8 cellular contexts compared by ENCODE assay signal in genomic region chr16:1308977-1309885, GRCh38. TPM values are rescaled to one million over a fixed set of nuclear protein-coding genes. Genes with fewer than 3 reads are reported as not detected.
DNase-seq lines count a peak whose midpoint lies in the region; ATAC-seq, FAIRE-seq and TF ChIP-seq lines count a peak whose summit lies in the region.

Gene UBE2I (plus strand): TSS chr16:1309636. CDS start chr16:1314031, 4,395 bp downstream.

- H3K4me2 ChIP-seq in HepG2 (ENCODE audit: low read depth, low read length) = peak within 1 kb of the TSS; percentile 95

- peak within 1 kb of the TSS; percentile 95 to 98 for H3K4me3 Mint-ChIP-seq in CD14-positive monocyte

- TF ChIP-seq EP300 in HepG2 (IDR thresholded peaks at IDR 0.05; ENCODE audit: low read depth in 2 of 2, low read length in 2 of 2) (no peak), HepG2 (CRISPR knock-in tag; IDR thresholded peaks at IDR 0.05; ENCODE audit: borderline replicate concordance) (no peak)

- TF ChIP-seq RAD21 in HepG2 (CRISPR knock-in tag; IDR thresholded peaks at IDR 0.05) = no peak

- FAIRE-seq in HepG2 (lab: Jason Lieb, UNC) = peak; percentile 86

- ATAC-seq in GM19397 (IDR thresholded peaks at IDR 0.05; ENCODE audit: unreplicated experiment) = peak; percentile 54
- ATAC-seq in HG03571 (IDR thresholded peaks at IDR 0.05; ENCODE audit: unreplicated experiment) = peak; percentile 52
- ATAC-seq in HepG2 = peak; percentile 70

- no peaks in the 10 kb centered on the region for H3K9me3 ChIP-seq in HepG2 (ENCODE audit: low read length)

- no TSS peak for BruUV-seq in HepG2 (replicated peaks; lab: Mats Ljungman, UMichigan)

- TF ChIP-seq CTCF in CD14-positive monocyte (IDR thresholded peaks at IDR 0.05) (no peak), HepG2 (CRISPR knock-in tag; IDR thresholded peaks at IDR 0.05) (no peak)

- peak within 1 kb of the TSS; percentile 90 for H2AFZ ChIP-seq in HepG2 (ENCODE audit: low read length)

- H3K4me3 ChIP-seq in HepG2 (replicated peaks in 1 of 3; ENCODE audit: insufficient read depth in 1 of 3, low read depth in 2 of 3, low read length in 3 of 3) = peak within 1 kb of the TSS; percentile 83 to 97 (median 91)

- peak in 1 of 2 experiments; percentile 71; a peak in 3 of 4 replicates for TF ChIP-seq POLR2A in HepG2 (IDR thresholded peaks at IDR 0.05; ENCODE audit: insufficient read depth in 1 of 2, low read depth in 2 of 2, low read length in 2 of 2)

- H3K27me3 Mint-ChIP-seq in CD14-positive monocyte (ENCODE audit: low read depth in 3 of 3) = no peaks in the 10 kb centered on the region

- H3K79me2 ChIP-seq in HepG2 (ENCODE audit: insufficient read depth, low read length) = peaks cover 44% of the 10 kb centered on the region

- H3K36me3 Mint-ChIP-seq in CD14-positive monocyte = peaks cover 5 to 17% of the 10 kb centered on the region in 2 donors

- peaks cover 46% of the 10 kb centered on the region for H3K4me1 ChIP-seq in HepG2 (ENCODE audit: insufficient read depth, low read length)

- peak within 1 kb of the TSS; percentile 96 to 100 (median 99) for H3K27ac Mint-ChIP-seq in CD14-positive monocyte

- no peaks in the 10 kb centered on the region; a peak in 2 of 5 replicates for H3K27me3 ChIP-seq in HepG2 (ENCODE audit: control insufficient read depth in 1 of 2, insufficient read depth in 2 of 2, low read length in 2 of 2)

- H3K36me3 ChIP-seq in HepG2 (replicated peaks in 1 of 2; ENCODE audit: control insufficient read depth in 1 of 2, insufficient read depth in 2 of 2, low read length in 2 of 2) = peaks cover 9 to 21% of the 10 kb centered on the region in 2 experiments; a peak in 4 of 5 replicates

- 0% methylated on average over 2 of the region's 117 CpGs for WGBS in HepG2 (ENCODE audit: low lambda C conversion rate)

- H3K9me3 Mint-ChIP-seq in CD14-positive monocyte = peaks cover 0 to 2% (median 0%) of the 10 kb centered on the region in 7 donors

- CTCF ChIA-PET in HepG2 (lab: Yijun Ruan, JAX; ENCODE audit: low intra/inter-chr PET ratio, low total read pairs) = no interaction called here

- peaks cover 42% of the 10 kb centered on the region for H4K20me1 ChIP-seq in HepG2 (ENCODE audit: insufficient read depth, low read length)

- intact Hi-C loops in CD14-positive monocyte (cut with micrococcal nuclease) (loop anchor here in 1 of 2 donors (10.0 kb wide), 1 partner anchor 106 kb away; the partner anchor contains the start of gene UNKL), HepG2 (cut with micrococcal nuclease; ENCODE audit: unreplicated experiment) (no loop called here)

- H3K27ac ChIP-seq in HepG2 (ENCODE audit: extremely low read length, insufficient read depth, low read length) = peak within 1 kb of the TSS; percentile 100

- POLR2A ChIA-PET in HepG2 (lab: Yijun Ruan, JAX) = interaction anchor here (0.8 to 1.6 kb wide), 5 partner anchors 9 to 34 kb away, joined by 3 to 7 read pairs (median 5); no protein-coding TSS in a partner anchor

- peaks cover 38% of the 10 kb centered on the region for H3K4me1 Mint-ChIP-seq in CD14-positive monocyte

- H3K9ac ChIP-seq in HepG2 (ENCODE audit: insufficient read depth, low read depth, low read length) = peak within 1 kb of the TSS; percentile 100

- in situ Hi-C loops in HepG2 (cut with HindIII; ENCODE audit: extremely low pct_ligation_motif_present, low pct_unique_long_range_greater_than_20kb) = no loop called here

- DNase-seq in CD14-positive monocyte (ENCODE audit: low spot score) (peak; percentile 97), NCI-H82 (lab: John Stamatoyannopoulos, UW) (peak; percentile 98), dermis blood vessel endothelial cell (peak; percentile 99), HepG2 (ENCODE audit: low spot score) (peak; percentile 93)
- peak; percentile 97 to 98 for DNase-seq in activated CD4-positive, alpha-beta T cell treated with anti-CD3 and anti-CD28 coated beads, Interleukin-2, amount 50 U/mL, for 48 hours
- peak; percentile 98 for DNase-seq in stimulated activated CD4-positive, alpha-beta T cell treated with anti-CD3 and anti-CD28 coated beads, Interleukin-2, amount 100 ng/mL, for 48 hours

TF ChIP-seq in HepG2, 621 proteins besides CTCF, POLR2A, EP300 and RAD21 (continues in another document):
- peak; percentile 97 for TF ChIP-seq ZNF737 (CRISPR knock-in tag; IDR thresholded peaks at IDR 0.05; ENCODE audit: borderline replicate concordance)
- TF ChIP-seq GATAD1 (CRISPR knock-in tag; IDR thresholded peaks at IDR 0.05) = peak; percentile 61
- no peak for TF ChIP-seq FOXM1 (CRISPR knock-in tag; IDR thresholded peaks at IDR 0.05)
- no peak for TF ChIP-seq ZNF251 (CRISPR knock-in tag; IDR thresholded peaks at IDR 0.05)
- no peak for TF ChIP-seq AGO1 (IDR thresholded peaks at IDR 0.05; ENCODE audit: low read depth, low read length, poor library complexity, severe bottlenecking)
- no peak for TF ChIP-seq ZNF549 (CRISPR knock-in tag; IDR thresholded peaks at IDR 0.05)
- peak; percentile 70 for TF ChIP-seq PHF21A (CRISPR knock-in tag; IDR thresholded peaks at IDR 0.05)
- TF ChIP-seq CENPT (CRISPR knock-in tag; IDR thresholded peaks at IDR 0.05; ENCODE audit: low read depth) = no peak
- TF ChIP-seq FOXK1 (CRISPR knock-in tag; IDR thresholded peaks at IDR 0.05; ENCODE audit: borderline replicate concordance, low read depth) = 0 out of 2 replicates have a peak, but pooled peaks have one; percentile 67
- TF ChIP-seq ZNF672 (CRISPR knock-in tag; IDR thresholded peaks at IDR 0.05) = no peak
- peak; percentile 60; the same call in 1 of the 2 replicates for TF ChIP-seq WIZ (CRISPR knock-in tag; IDR thresholded peaks at IDR 0.05)
- TF ChIP-seq ZNF891 (CRISPR knock-in tag; IDR thresholded peaks at IDR 0.05) = peak; percentile 94; the same call in 1 of the 2 replicates
- TF ChIP-seq ZBTB38 (CRISPR knock-in tag; IDR thresholded peaks at IDR 0.05) = no peak
- no peak for TF ChIP-seq ZNF572 (CRISPR knock-in tag; IDR thresholded peaks at IDR 0.05)
- TF ChIP-seq POLR2AphosphoS2 (IDR thresholded peaks at IDR 0.05; ENCODE audit: low read depth, low read length) = no peak
- peak; percentile 57; the same call in 1 of the 2 replicates for TF ChIP-seq NFKBIZ (CRISPR knock-in tag; IDR thresholded peaks at IDR 0.05)
- TF ChIP-seq MBNL3 (CRISPR knock-in tag; conservative IDR thresholded peaks at IDR 0.05) = no peak
- TF ChIP-seq ARNTL (CRISPR knock-in tag; IDR thresholded peaks at IDR 0.05) = 0 out of 2 replicates have a peak, but pooled peaks have one; percentile 69
- no peak for TF ChIP-seq ZNF652 (CRISPR knock-in tag; IDR thresholded peaks at IDR 0.05; ENCODE audit: borderline replicate concordance, low read depth)
- TF ChIP-seq ZNF44 (CRISPR knock-in tag; IDR thresholded peaks at IDR 0.05) = no peak
- TF ChIP-seq ZNF337 (CRISPR knock-in tag; IDR thresholded peaks at IDR 0.05; ENCODE audit: borderline replicate concordance, low read depth) = 0 out of 2 replicates have a peak, but pooled peaks have one; percentile 62
- peak; percentile 84 for TF ChIP-seq ZNF317 (CRISPR knock-in tag; IDR thresholded peaks at IDR 0.05)
- TF ChIP-seq ZNF768 (CRISPR knock-in tag; IDR thresholded peaks at IDR 0.05) = peak; percentile 64; the same call in 1 of the 2 replicates
- no peak for TF ChIP-seq EEA1 (CRISPR knock-in tag; IDR thresholded peaks at IDR 0.05; ENCODE audit: borderline replicate concordance)
- no peak; the same call in 1 of the 2 replicates for TF ChIP-seq ZNF550 (CRISPR knock-in tag; IDR thresholded peaks at IDR 0.05; ENCODE audit: borderline replicate concordance)
- no peak for TF ChIP-seq ZMAT5 (CRISPR knock-in tag; IDR thresholded peaks at IDR 0.05; ENCODE audit: borderline replicate concordance, low read depth)
- peak; percentile 19; the same call in 1 of the 2 replicates for TF ChIP-seq KDM4B (CRISPR knock-in tag; IDR thresholded peaks at IDR 0.05)
- TF ChIP-seq ZNF326 (CRISPR knock-in tag; IDR thresholded peaks at IDR 0.05; ENCODE audit: borderline replicate concordance) = no peak
- TF ChIP-seq ZNF598 (CRISPR knock-in tag; IDR thresholded peaks at IDR 0.05; ENCODE audit: borderline replicate concordance) = peak; percentile 90; the same call in 1 of the 2 replicates
- no peak for TF ChIP-seq ZNF761 (CRISPR knock-in tag; conservative IDR thresholded peaks at IDR 0.05)
- peak; percentile 94 for TF ChIP-seq IKZF4 (CRISPR knock-in tag; IDR thresholded peaks at IDR 0.05; ENCODE audit: borderline replicate concordance, low read depth, not compliant biosample characterization)

RNA-seq across cellular contexts. Expression of gene UBE2I, which starts in this region (rescaled TPM):
- polyA plus RNA-seq in CD14-positive monocyte (10 to 100 TPM; 76.8 to 88.8 TPM), HepG2 (2011; rRNA removed) (79.5 and 98.9 TPM in 2 replicates)
- total RNA-seq in dermis blood vessel endothelial cell (58.7 and 77.9 TPM in 2 replicates), HepG2 (2016; rRNA removed; fragmentation: Illumina TruSeq; extraction: Trizol) (75.8 and 87.9 TPM in 2 replicates)
- total RNA-seq in HepG2 (2016; cell fraction: cytosol; rRNA removed; fragmentation: Illumina TruSeq; extraction: Trizol; ENCODE audit: low read depth) = 35.5 and 39.4 TPM in 2 replicates
- 66.6 and 79.8 TPM in 2 replicates for total RNA-seq in HepG2 (2016; cell fraction: insoluble cytoplasmic fraction; rRNA removed; fragmentation: Illumina TruSeq; extraction: Trizol)
- 55.4 and 63.3 TPM in 2 replicates for total RNA-seq in HepG2 (2016; cell fraction: membrane; rRNA removed; fragmentation: Illumina TruSeq; extraction: Trizol)
- total RNA-seq in HepG2 (2016; cell fraction: nucleus; rRNA removed; fragmentation: Illumina TruSeq; extraction: Trizol) = 41.5 and 41.7 TPM in 2 replicates
- polyA plus RNA-seq in HepG2 (2011; cell fraction: cytosol; rRNA removed) = 57.9 and 77.8 TPM in 2 replicates
- 115 and 128 TPM in 2 replicates for polyA plus RNA-seq in HepG2 (2011; cell fraction: nucleus; rRNA removed)
- polyA plus RNA-seq in HepG2 (2012) = 91.6 and 108 TPM in 2 replicates
- 94.9 and 118 TPM in 2 replicates for polyA plus RNA-seq in HepG2 (2016; cell fraction: cytosol; fragmentation: Illumina TruSeq; extraction: Trizol; ENCODE audit: low read depth)
- 181 and 205 TPM in 2 replicates for polyA plus RNA-seq in HepG2 (2016; cell fraction: insoluble cytoplasmic fraction; fragmentation: Illumina TruSeq; extraction: Trizol; ENCODE audit: low read depth)
- polyA plus RNA-seq in HepG2 (2016; cell fraction: membrane; fragmentation: Illumina TruSeq; extraction: Trizol; ENCODE audit: low read depth) = 118 and 119 TPM in 2 replicates
- 163 and 194 TPM in 2 replicates for polyA plus RNA-seq in HepG2 (2016; cell fraction: nucleus; fragmentation: Illumina TruSeq; extraction: Trizol; ENCODE audit: insufficient read depth, low read depth)
- polyA minus RNA-seq in HepG2 (2011; rRNA and poly(A)+ RNA removed; ENCODE audit: low replicate concordance) = 39.2 and 48.3 TPM in 2 replicates
- 54.8 and 55.8 TPM in 2 replicates for polyA minus RNA-seq in HepG2 (2011; cell fraction: cytosol; rRNA and poly(A)+ RNA removed)
- polyA minus RNA-seq in HepG2 (2011; cell fraction: nucleus; rRNA and poly(A)+ RNA removed) = 63.8 and 72.6 TPM in 2 replicates

Comparison
In these comparisons a context has a peak if more than half of its experiments do, and no peak if none do; other contexts are left out.
1. Peak in every context shown above with its lines: DNase-seq, ATAC-seq, H3K4me3 ChIP-seq and H3K27ac ChIP-seq.